In the genomic region with DNA sequence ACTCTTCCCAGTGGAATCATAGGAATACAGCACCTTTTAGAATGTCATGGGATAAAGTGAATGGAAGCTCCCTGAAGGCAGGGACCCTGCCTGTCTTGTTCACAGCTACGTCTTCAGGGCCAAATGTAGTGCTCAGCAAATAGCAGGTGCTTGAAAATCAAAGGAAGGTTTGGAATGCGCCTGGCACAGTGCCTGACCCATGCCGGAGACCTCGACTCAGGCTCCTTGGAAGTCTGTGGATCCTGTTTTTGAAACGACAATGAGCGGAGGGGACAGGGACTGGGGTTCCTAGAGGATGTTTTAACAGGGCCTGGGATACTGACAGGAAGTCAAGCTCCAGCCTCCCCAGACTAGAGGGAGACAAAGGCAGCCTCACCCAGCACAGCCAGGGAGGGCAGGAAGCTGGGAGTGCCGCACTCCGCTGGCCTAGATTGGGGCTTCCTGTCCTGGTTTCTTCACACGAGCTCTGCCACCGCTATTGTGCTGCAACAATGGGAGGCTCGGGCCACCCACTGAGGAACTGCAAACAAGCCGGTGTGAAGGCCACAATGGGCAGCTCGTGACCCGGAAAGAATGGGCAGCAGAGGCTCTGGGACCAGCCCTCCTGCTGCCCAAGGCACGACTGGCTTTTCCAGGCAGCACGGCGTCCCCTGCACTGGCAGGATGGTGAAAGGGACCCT, we compare ENCODE assay signal across 8 cellular contexts.
DNase-seq lines count a peak whose midpoint lies in the region; ATAC-seq, FAIRE-seq and TF ChIP-seq lines count a peak whose summit lies in the region.

No MANE protein-coding gene starts in this region.

- H3K4me1 Mint-ChIP-seq in chondrocyte (ENCODE audit: low read depth) = peaks cover 9% of the 10 kb centered on the region

- BruUV-seq in OCI-LY7 (replicated peaks; lab: Mats Ljungman, UMichigan) (no TSS peak), GM12878 (replicated peaks; lab: Mats Ljungman, UMichigan) (no TSS peak)

- H3K36me3 Mint-ChIP-seq in chondrocyte (ENCODE audit: low read depth) = no peaks in the 10 kb centered on the region

- peak overlapping the region; percentile 75 for H3K27ac ChIP-seq in OCI-LY7 (ENCODE audit: low read depth, low read length, poor library complexity, severe bottlenecking)
- H3K27ac ChIP-seq in GM12878 (ENCODE audit: control insufficient read depth, insufficient read depth) = peak overlapping the region; percentile 74
- peak overlapping the region in 2 of 3 donors; percentile 22 to 29 for H3K27ac ChIP-seq in right lobe of liver

- TF ChIP-seq RAD21 in GM12878 (IDR thresholded peaks at IDR 0.05; ENCODE audit: insufficient read depth, low read depth, low read length) = no peak

- H3K4me3 ChIP-seq in H7 (ENCODE audit: insufficient read depth, low read depth, low read length) = no peak overlapping the region
- peak overlapping the region; percentile 33 for H3K4me3 ChIP-seq in OCI-LY7 (ENCODE audit: low read depth, low read length, poor library complexity, severe bottlenecking)
- no peak overlapping the region for H3K4me3 ChIP-seq in GM12878
- no peak overlapping the region for H3K4me3 ChIP-seq in right lobe of liver

- no peak for TF ChIP-seq EP300 in GM12878 (IDR thresholded peaks at IDR 0.05; ENCODE audit: borderline replicate concordance in 1 of 2, control insufficient read depth in 1 of 2, low read depth in 2 of 2, low read length in 2 of 2)

- in situ Hi-C loops in GM12878 (cut with MboI) = no loop called here

- H3K9me3 ChIP-seq in OCI-LY7 (ENCODE audit: low read length) (peaks cover 12% of the 10 kb centered on the region; the same call in 1 of the 2 replicates), GM12878 (replicated peaks; ENCODE audit: control insufficient read depth, insufficient read depth, low read length) (peaks cover 9% of the 10 kb centered on the region), right lobe of liver (no peaks in the 10 kb centered on the region)

- H3K4me1 ChIP-seq in OCI-LY7 (ENCODE audit: insufficient read depth, low read length, poor library complexity, severe bottlenecking) (peaks cover 63% of the 10 kb centered on the region), GM12878 (ENCODE audit: control insufficient read depth, insufficient read depth, low read length) (peaks cover 47% of the 10 kb centered on the region), right lobe of liver (no peaks in the 10 kb centered on the region)

- intact Hi-C loops in OCI-LY7 (cut with micrococcal nuclease; ENCODE audit: unreplicated experiment) = loop anchor here (5.0 kb wide), 1 partner anchor 71 kb away; no protein-coding TSS in a partner anchor
- intact Hi-C loops in GM12878 (cut with micrococcal nuclease; ENCODE audit: unreplicated experiment) = no loop called here
- intact Hi-C loops in right lobe of liver (cut with DNase I) = no loop called here

- H3K4me3 Mint-ChIP-seq in chondrocyte (ENCODE audit: unreplicated experiment) = no peak overlapping the region

- CTCF ChIA-PET in OCI-LY7 (lab: Charles Lee; ENCODE audit: unreplicated experiment) (interaction anchor here (0.6 to 0.8 kb wide), 3 partner anchors 11 to 93 kb away, joined by 3 read pairs; no protein-coding TSS in a partner anchor), GM12878 (lab: Yijun Ruan, JAX) (interaction anchor here (1.1 kb wide), 1 partner anchor 11 kb away, joined by 3 read pairs; no protein-coding TSS in a partner anchor)

- ATAC-seq in GM12878 = no peak
- peak; percentile 79 to 87 (median 84) for ATAC-seq in right lobe of liver

- peak; percentile 91 for DNase-seq in H7
- DNase-seq in OCI-LY7 (ENCODE audit: low spot score) = peak; percentile 65
- DNase-seq in GM12878 (ENCODE audit: low read depth, low spot score) = no peak
- DNase-seq in right lobe of liver = peak in 2 of 3 donors; percentile 68 to 69
- DNase-seq in urothelium cell line (ENCODE audit: low spot score) = no peak
- DNase-seq in SW 1271 (lab: John Stamatoyannopoulos, UW) = no peak
- DNase-seq in GOT3 (lab: John Stamatoyannopoulos, UW) = no peak
- DNase-seq in chondrocyte (ENCODE audit: low spot score) = no peak

- TF ChIP-seq POLR2A in GM12878 (IDR thresholded peaks at IDR 0.05; ENCODE audit: low read depth, low read length) (no peak), right lobe of liver (IDR thresholded peaks at IDR 0.05) (no peak)

- H3K4me2 ChIP-seq in OCI-LY7 (ENCODE audit: low read length) (peak overlapping the region; percentile 56), GM12878 (ENCODE audit: control insufficient read depth, insufficient read depth) (peak overlapping the region; percentile 23)

- H2AFZ ChIP-seq in OCI-LY7 (ENCODE audit: low read length) (peak overlapping the region; percentile 33; the same call in 1 of the 2 replicates), GM12878 (ENCODE audit: control insufficient read depth, low read depth, low read length) (no peak overlapping the region)

- FAIRE-seq in GM12878 (lab: Jason Lieb, UNC) (no peak), urothelium cell line (lab: Jason Lieb, UNC) (no peak)

- RAD21 ChIA-PET in GM12878 (lab: Charles Lee; ENCODE audit: unreplicated experiment) = interaction anchor here (1.3 to 1.4 kb wide), 2 partner anchors 11 to 43 kb away, joined by 3 read pairs; no protein-coding TSS in a partner anchor

- WGBS in GM12878 (ENCODE audit: insufficient coverage, insufficient replicate concordance, low lambda C conversion rate, missing lambda C conversion rate) = 45% methylated on average over 15 of the region's 17 CpGs
- WGBS in right lobe of liver (ENCODE audit: insufficient coverage, low coverage, low lambda C conversion rate, missing lambda C conversion rate) = 71% methylated on average over 8 of the region's 17 CpGs

- H3K9me2 ChIP-seq in OCI-LY7 (ENCODE audit: insufficient read depth, low read length) = no peaks in the 10 kb centered on the region

- SMC1A ChIA-PET in GM12878 (lab: Charles Lee; ENCODE audit: uncharacterized antibody, unreplicated experiment) = interaction anchor here (1.0 to 1.6 kb wide), 7 partner anchors 10 to 154 kb away, joined by 3 to 6 read pairs (median 3); no protein-coding TSS in a partner anchor

- POLR2A ChIA-PET in OCI-LY7 (lab: Charles Lee) (interaction anchor here (0.7 to 1.6 kb wide), 7 partner anchors 9 to 38 kb away, joined by 3 to 4 read pairs (median 3); no protein-coding TSS in a partner anchor), GM12878 (lab: Charles Lee) (interaction anchor here (1.7 kb wide), 1 partner anchor 10 kb away, joined by 5 read pairs; no protein-coding TSS in a partner anchor)

- H3K79me2 ChIP-seq in OCI-LY7 (ENCODE audit: insufficient read depth, low read depth, low read length) (no peaks in the 10 kb centered on the region), GM12878 (ENCODE audit: control insufficient read depth, insufficient read depth, low read length) (peaks cover 78% of the 10 kb centered on the region)

- H3K27ac Mint-ChIP-seq in chondrocyte (ENCODE audit: unreplicated experiment) = no peak overlapping the region

- H3K36me3 ChIP-seq in H7 (replicated peaks; ENCODE audit: control insufficient read depth, insufficient read depth, low read length) = no peaks in the 10 kb centered on the region
- H3K36me3 ChIP-seq in OCI-LY7 (ENCODE audit: insufficient read depth, low read length) = peaks cover 28% of the 10 kb centered on the region
- peaks cover 7 to 24% of the 10 kb centered on the region in 2 experiments; a peak in 3 of 4 replicates for H3K36me3 ChIP-seq in GM12878 (ENCODE audit: control insufficient read depth in 2 of 2, insufficient read depth in 2 of 2, low read length in 1 of 2)
- no peaks in the 10 kb centered on the region for H3K36me3 ChIP-seq in right lobe of liver

- H4K20me1 ChIP-seq in OCI-LY7 (ENCODE audit: insufficient read depth, low read length) (no peaks in the 10 kb centered on the region), GM12878 (ENCODE audit: control insufficient read depth, insufficient read depth) (no peaks in the 10 kb centered on the region)

- H3K9ac ChIP-seq in GM12878 (ENCODE audit: control insufficient read depth, insufficient read depth, low read length) = 0 out of 2 replicates have a peak overlapping the region, but pooled peaks have one; percentile 40

- TF ChIP-seq CTCF in OCI-LY7 (conservative IDR thresholded peaks at IDR 0.05; ENCODE audit: low read length) (no peak), GM12878 (IDR thresholded peaks at IDR 0.05 in 2 of 3, conservative IDR thresholded peaks at IDR 0.05 in 1 of 3; ENCODE audit: control insufficient read depth in 2 of 3, extremely low read depth in 1 of 3, insufficient read depth in 1 of 3, low read depth in 3 of 3, low read length in 3 of 3) (no peak), right lobe of liver (IDR thresholded peaks at IDR 0.05) (no peak), chondrocyte (IDR thresholded peaks at IDR 0.05) (no peak)

- H3K27me3 Mint-ChIP-seq in chondrocyte (ENCODE audit: low read depth) = peaks cover 9% of the 10 kb centered on the region

- H3K9me3 Mint-ChIP-seq in chondrocyte (ENCODE audit: low read depth) = peaks cover 8% of the 10 kb centered on the region

- H3K27me3 ChIP-seq in H7 (ENCODE audit: control insufficient read depth, insufficient read depth, low read length) = no peaks in the 10 kb centered on the region
- no peaks in the 10 kb centered on the region for H3K27me3 ChIP-seq in GM12878 (replicated peaks in 1 of 2; ENCODE audit: control insufficient read depth in 2 of 2, insufficient read depth in 2 of 2, low read length in 1 of 2)
- H3K27me3 ChIP-seq in right lobe of liver = no peaks in the 10 kb centered on the region

TF ChIP-seq in GM12878, 131 proteins besides CTCF, POLR2A, EP300 and RAD21 (continues in another document):
- TF ChIP-seq, protein P1, sequence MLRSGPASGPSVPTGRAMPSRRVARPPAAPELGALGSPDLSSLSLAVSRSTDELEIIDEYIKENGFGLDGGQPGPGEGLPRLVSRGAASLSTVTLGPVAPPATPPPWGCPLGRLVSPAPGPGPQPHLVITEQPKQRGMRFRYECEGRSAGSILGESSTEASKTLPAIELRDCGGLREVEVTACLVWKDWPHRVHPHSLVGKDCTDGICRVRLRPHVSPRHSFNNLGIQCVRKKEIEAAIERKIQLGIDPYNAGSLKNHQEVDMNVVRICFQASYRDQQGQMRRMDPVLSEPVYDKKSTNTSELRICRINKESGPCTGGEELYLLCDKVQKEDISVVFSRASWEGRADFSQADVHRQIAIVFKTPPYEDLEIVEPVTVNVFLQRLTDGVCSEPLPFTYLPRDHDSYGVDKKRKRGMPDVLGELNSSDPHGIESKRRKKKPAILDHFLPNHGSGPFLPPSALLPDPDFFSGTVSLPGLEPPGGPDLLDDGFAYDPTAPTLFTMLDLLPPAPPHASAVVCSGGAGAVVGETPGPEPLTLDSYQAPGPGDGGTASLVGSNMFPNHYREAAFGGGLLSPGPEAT (IDR thresholded peaks at IDR 0.05; ENCODE audit: low read depth) = no peak
- 0 out of 4 replicates have a peak, but pooled peaks of 1 of the 2 experiments have one; percentile 7 for TF ChIP-seq BHLHE40 (IDR thresholded peaks at IDR 0.05; ENCODE audit: borderline replicate concordance in 1 of 2, low read depth in 2 of 2, low read length in 1 of 2)
- 0 out of 2 replicates have a peak, but pooled peaks have one; percentile 10 for TF ChIP-seq RUNX3 (IDR thresholded peaks at IDR 0.05; ENCODE audit: low read length)
- TF ChIP-seq EED (IDR thresholded peaks at IDR 0.05; ENCODE audit: low read depth) = peak; percentile 48; the same call in 1 of the 2 replicates
- no peak for TF ChIP-seq MXI1 (IDR thresholded peaks at IDR 0.05; ENCODE audit: low read depth, low read length)
- 0 out of 4 replicates have a peak, but pooled peaks of 1 of the 2 experiments have one; percentile 10 for TF ChIP-seq SRF (IDR thresholded peaks at IDR 0.05; ENCODE audit: low read depth in 2 of 2, low read length in 2 of 2)

Comparison
In these comparisons a context has a peak if more than half of its experiments do, and no peak if none do; other contexts are left out.
1. DNase-seq: peak in H7 (single experiment), OCI-LY7 (single experiment) and right lobe of liver (2 of 3); none in GM12878 (single experiment), urothelium cell line (single experiment), SW 1271 (0 of 2), GOT3 (single experiment) and chondrocyte (single experiment).
2. Peak in every context shown above with its lines, with median percentiles within 50 percentile points of each other: H3K27ac ChIP-seq.